ENCODE assay signal across 2 cellular contexts in genomic region chr12:18951219-18951618, GRCh38.
TF ChIP-seq lines count a peak whose summit lies in the region.

No MANE protein-coding gene starts in this region.

TF ChIP-seq in GM23338, 12 proteins besides CTCF, POLR2A, EP300 and RAD21:
- TF ChIP-seq CREB1 (CRISPR knock-in tag; IDR thresholded peaks at IDR 0.05; ENCODE audit: low read depth) (no peak), JUNB (IDR thresholded peaks at IDR 0.05; ENCODE audit: unreplicated experiment) (no peak), ETS1 (IDR thresholded peaks at IDR 0.05) (no peak), EZH2phosphoT487 (IDR thresholded peaks at IDR 0.05; ENCODE audit: unreplicated experiment) (no peak), REST (IDR thresholded peaks at IDR 0.05; ENCODE audit: unreplicated experiment) (no peak), NANOG (IDR thresholded peaks at IDR 0.05; ENCODE audit: borderline replicate concordance) (no peak), ZNF331 (CRISPR knock-in tag; IDR thresholded peaks at IDR 0.05; ENCODE audit: low read depth) (no peak), EZH2 (IDR thresholded peaks at IDR 0.05; ENCODE audit: low read depth, unreplicated experiment) (no peak), ZNF114 (CRISPR knock-in tag; IDR thresholded peaks at IDR 0.05) (no peak), POLR2AphosphoS5 (IDR thresholded peaks at IDR 0.05; ENCODE audit: low read depth) (no peak), ZNF462 (CRISPR knock-in tag; IDR thresholded peaks at IDR 0.05) (no peak), STAT1 (IDR thresholded peaks at IDR 0.05; ENCODE audit: unreplicated experiment) (no peak)

TF ChIP-seq in H1, 55 proteins besides CTCF, POLR2A, EP300 and RAD21:
- TF ChIP-seq CBX5 (IDR thresholded peaks at IDR 0.05; ENCODE audit: low read depth, low read length) (no peak), CTBP2 (IDR thresholded peaks at IDR 0.05; ENCODE audit: borderline replicate concordance, insufficient read depth, insufficient read length, low read length) (no peak), EGR1 (IDR thresholded peaks at IDR 0.05; ENCODE audit: borderline replicate concordance, low read depth, low read length) (no peak), SIRT6 (IDR thresholded peaks at IDR 0.05; ENCODE audit: low read length) (no peak), RNF2 (IDR thresholded peaks at IDR 0.05; ENCODE audit: borderline replicate concordance, low read depth, low read length, missing control alignments, poor library complexity, severe bottlenecking) (no peak), NRF1 (IDR thresholded peaks at IDR 0.05; ENCODE audit: low read depth, low read length) (no peak), CHD7 (IDR thresholded peaks at IDR 0.05; ENCODE audit: insufficient replicate concordance, low read length) (no peak), KDM4A (IDR thresholded peaks at IDR 0.05; ENCODE audit: low read depth, low read length, severe bottlenecking) (no peak), GTF2F1 (IDR thresholded peaks at IDR 0.05; ENCODE audit: borderline replicate concordance, low read depth, low read length) (no peak), YY1 (IDR thresholded peaks at IDR 0.05; ENCODE audit: low read depth, low read length) (no peak), ATF2 (IDR thresholded peaks at IDR 0.05; ENCODE audit: low read length) (no peak), HDAC6 (IDR thresholded peaks at IDR 0.05; ENCODE audit: low read depth, low read length) (no peak), ASH2L (IDR thresholded peaks at IDR 0.05; ENCODE audit: low read length) (peak; percentile 33), POU5F1 (IDR thresholded peaks at IDR 0.05; ENCODE audit: low read depth, low read length) (no peak), JUND (IDR thresholded peaks at IDR 0.05; ENCODE audit: low read length) (peak; percentile 73), CEBPB (IDR thresholded peaks at IDR 0.05; ENCODE audit: low read depth, low read length) (peak; percentile 91), ATF3 (IDR thresholded peaks at IDR 0.05; ENCODE audit: insufficient read depth, low read depth, low read length) (peak; percentile 54), E2F6 (IDR thresholded peaks at IDR 0.05) (no peak), SP2 (IDR thresholded peaks at IDR 0.05; ENCODE audit: low read length) (no peak), RFX5 (IDR thresholded peaks at IDR 0.05; ENCODE audit: borderline replicate concordance, low read depth, low read length) (no peak), TAF7 (optimal IDR thresholded peaks at IDR 0.05; ENCODE audit: borderline replicate concordance, low read depth, low read length) (no peak)
